8 cellular contexts compared by ENCODE assay signal in genomic region chr2:73069855-73070650, GRCh38. TPM values are rescaled to one million over a fixed set of nuclear protein-coding genes. Genes with fewer than 3 reads are reported as not detected.
DNase-seq lines count a peak whose midpoint lies in the region; ATAC-seq and TF ChIP-seq lines count a peak whose summit lies in the region.

No MANE protein-coding gene starts in this region.

- H3K79me2 ChIP-seq in hepatocyte (peaks cover 58% of the 10 kb centered on the region), smooth muscle cell (ENCODE audit: low read depth) (peaks cover 44% of the 10 kb centered on the region)

- peak overlapping the region; percentile 94 for H3K4me2 ChIP-seq in hepatocyte
- H3K4me2 ChIP-seq in smooth muscle cell: peak overlapping the region; percentile 100

- WGBS in hepatocyte (ENCODE audit: low lambda C conversion rate, missing lambda C conversion rate): 15% methylated on average over 29 of the region's 30 CpGs
- 10% methylated on average over 30 of the region's 30 CpGs for WGBS in smooth muscle cell (ENCODE audit: low lambda C conversion rate)

- peak overlapping the region; percentile 92 for H3K9ac ChIP-seq in smooth muscle cell (ENCODE audit: low read depth)

- H4K20me1 ChIP-seq in hepatocyte (ENCODE audit: insufficient read depth, poor library complexity, severe bottlenecking): no peaks in the 10 kb centered on the region
- peaks cover 17% of the 10 kb centered on the region for H4K20me1 ChIP-seq in smooth muscle cell (ENCODE audit: low read depth)

- H3K27ac ChIP-seq in cardiac muscle cell: peak overlapping the region; percentile 58
- peak overlapping the region; percentile 89 for H3K27ac ChIP-seq in hepatocyte
- peak overlapping the region; percentile 95 for H3K27ac ChIP-seq in smooth muscle cell (ENCODE audit: low read depth)

- no peak for TF ChIP-seq CTCF in cardiac muscle cell (IDR thresholded peaks at IDR 0.05; ENCODE audit: low read depth, low read length)
- no peak for TF ChIP-seq CTCF in WI38 (IDR thresholded peaks at IDR 0.05; ENCODE audit: low read depth, low read length)
- no peak for TF ChIP-seq CTCF in hepatocyte (IDR thresholded peaks at IDR 0.05; ENCODE audit: poor library complexity)
- TF ChIP-seq CTCF in smooth muscle cell (IDR thresholded peaks at IDR 0.05; ENCODE audit: borderline replicate concordance, insufficient read depth, poor library complexity, severe bottlenecking): no peak

- peaks cover 8% of the 10 kb centered on the region for H3F3A ChIP-seq in smooth muscle cell (ENCODE audit: low read depth)

- intact Hi-C loops in cardiac septum (cut with DNase I): loop anchor here (2.0 to 5.0 kb wide), 3 partner anchors 41 to 178 kb away; no protein-coding TSS in a partner anchor

- peaks cover 10% of the 10 kb centered on the region for H3K4me1 ChIP-seq in cardiac muscle cell (ENCODE audit: low read depth)
- peaks cover 18% of the 10 kb centered on the region for H3K4me1 ChIP-seq in hepatocyte (ENCODE audit: insufficient read depth)
- H3K4me1 ChIP-seq in smooth muscle cell (ENCODE audit: low read depth): peaks cover 10% of the 10 kb centered on the region

- H3K27me3 ChIP-seq in cardiac muscle cell: peaks cover 4% of the 10 kb centered on the region
- H3K27me3 ChIP-seq in hepatocyte: no peaks in the 10 kb centered on the region
- no peaks in the 10 kb centered on the region for H3K27me3 ChIP-seq in smooth muscle cell (ENCODE audit: low read depth)

- H3K9me3 ChIP-seq in cardiac muscle cell (ENCODE audit: low read depth) (no peaks in the 10 kb centered on the region), hepatocyte (ENCODE audit: low read depth) (no peaks in the 10 kb centered on the region), smooth muscle cell (replicated peaks; ENCODE audit: low read depth) (no peaks in the 10 kb centered on the region)

- H3K36me3 ChIP-seq in cardiac muscle cell: no peaks in the 10 kb centered on the region
- H3K36me3 ChIP-seq in hepatocyte (replicated peaks; ENCODE audit: insufficient read depth, low read depth): no peaks in the 10 kb centered on the region
- H3K36me3 ChIP-seq in smooth muscle cell (ENCODE audit: low read depth): no peaks in the 10 kb centered on the region

- DNase-seq in cardiac muscle cell (ENCODE audit: low read depth in 1 of 2, low spot score in 1 of 2) (no peak), cardiac septum (ENCODE audit: low spot score) (no peak), hepatocyte (ENCODE audit: low spot score) (peak; percentile 15), smooth muscle cell (lab: John Stamatoyannopoulos, UW; ENCODE audit: unreplicated experiment) (no peak), NCI-H510A (lab: John Stamatoyannopoulos, UW) (no peak), NCI-H1048 (lab: John Stamatoyannopoulos, UW) (no peak)

- H2AFZ ChIP-seq in hepatocyte: peak overlapping the region; percentile 91
- peak overlapping the region; percentile 82 for H2AFZ ChIP-seq in smooth muscle cell (ENCODE audit: low read depth)

- peak overlapping the region; percentile 74 for H3K4me3 ChIP-seq in cardiac muscle cell
- H3K4me3 ChIP-seq in WI38 (ENCODE audit: low read depth, low read length): peak overlapping the region; percentile 79
- H3K4me3 ChIP-seq in hepatocyte: peak overlapping the region; percentile 86
- peak overlapping the region; percentile 96 for H3K4me3 ChIP-seq in smooth muscle cell

- H3K9me2 ChIP-seq in hepatocyte (replicated peaks; ENCODE audit: insufficient read depth): no peaks in the 10 kb centered on the region

- ATAC-seq in GM19467 (IDR thresholded peaks at IDR 0.05; ENCODE audit: unreplicated experiment): no peak

RNA-seq across cellular contexts. Expression of gene SFXN5, which starts 1.5 kb away (rescaled TPM):
- total RNA-seq in cardiac muscle cell (13.5 and 15.6 TPM in 2 replicates), cardiac septum (13.3 TPM), hepatocyte (25.7 and 34.6 TPM in 2 replicates), smooth muscle cell (6.9 and 8.8 TPM in 2 replicates)
- polyA plus RNA-seq in cardiac muscle cell (7.0 and 11.4 TPM in 2 replicates), hepatocyte (25.8 and 26.1 TPM in 2 replicates), smooth muscle cell (8.3 and 19.2 TPM in 2 replicates)

RNA-seq across cellular contexts. Expression of gene RAB11FIP5, which starts 42.7 kb away (rescaled TPM):
- total RNA-seq in cardiac muscle cell (7.2 and 12.1 TPM in 2 replicates), cardiac septum (38.1 TPM), hepatocyte (33.7 and 34.7 TPM in 2 replicates), smooth muscle cell (23.3 and 24.3 TPM in 2 replicates)
- polyA plus RNA-seq in cardiac muscle cell (4.2 and 9.0 TPM in 2 replicates), hepatocyte (31.1 and 33.5 TPM in 2 replicates), smooth muscle cell (31.3 and 32.0 TPM in 2 replicates)
